ENCODE assay signal across 16 cellular contexts in the genomic region with DNA sequence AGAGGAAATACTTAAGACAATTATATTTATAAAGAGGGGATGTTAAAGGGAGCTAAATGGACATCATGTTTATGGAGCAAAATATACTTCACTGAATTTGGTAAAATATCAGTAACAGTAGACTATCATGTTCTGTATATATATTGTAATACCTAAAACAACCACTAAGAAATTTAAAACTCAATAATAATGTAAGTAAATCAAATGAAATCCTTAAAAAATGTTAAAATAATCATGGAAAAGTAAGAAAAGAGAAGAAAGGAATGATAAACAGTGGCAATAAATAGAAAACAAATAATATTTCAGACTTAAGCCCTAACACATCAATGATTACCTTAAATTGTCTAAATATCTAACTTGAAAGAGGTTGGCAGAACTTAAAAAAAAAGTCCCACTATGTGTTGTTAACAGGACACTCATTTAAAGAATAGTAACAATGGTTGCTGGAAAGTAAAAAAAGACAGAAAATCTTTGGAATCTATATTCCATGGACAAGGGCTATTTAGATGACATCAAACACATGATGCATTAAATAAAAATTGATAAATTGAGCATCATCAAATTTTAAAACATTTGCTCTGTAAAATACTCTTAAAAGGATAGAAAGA.
"Had no signal": no experiment of that assay in that cellular context is flagged by ENCODE, and none has a peak within 500 bp of the region (broad histone marks: within the 10 kb centered on the region; RNA-seq: fewer than 3 reads in every experiment).

No MANE protein-coding gene starts in this region.

- H3K4me3 Mint-ChIP-seq: activated naive CD4-positive, alpha-beta T cell treated with anti-CD3 and anti-CD28 coated beads, Interleukin-2, amount 10 ng/mL, durations not matched to agents 7 days and 5 days; activated T-helper 17 cell treated with anti-CD3 and anti-CD28 coated beads, Interleukin-2, amount 50 U/mL, for 72 hours; stimulated activated naive CD8-positive, alpha-beta T cell treated with anti-CD3 and anti-CD28 coated beads, Interleukin-15, Interleukin-2, amounts not matched to agents 100 ng/mL and 50 ng/mL, for 24 hours had no signal

- DNase-seq: activated CD4-positive, alpha-beta T cell treated with anti-CD3 and anti-CD28 coated beads, Interleukin-2, amount 50 U/mL, for 1 hour; activated CD4-positive, CD25-positive, alpha-beta regulatory T cell; activated naive CD4-positive, alpha-beta T cell treated with anti-CD3 and anti-CD28 coated beads, Interleukin-2, amount 10 ng/mL, durations not matched to agents 7 days and 5 days; activated T-cell treated with anti-CD3 and anti-CD28 coated beads for 4 hours; central memory CD4-positive, alpha-beta T cell; cortex of kidney; effector memory CD4-positive, alpha-beta T cell; hypothalamus; kidney glomerular epithelial cell; midbrain; occipital lobe; sigmoid colon; stimulated activated CD4-positive, alpha-beta T cell treated with anti-CD3 and anti-CD28 coated beads, Interleukin-4, amount 100 ng/mL, for 24 hours; T-helper 2 cell had no signal

- H3K4me1 ChIP-seq: sigmoid colon had no signal

- H3K27me3 ChIP-seq: sigmoid colon had no signal

- H3K36me3 Mint-ChIP-seq: activated naive CD4-positive, alpha-beta T cell treated with anti-CD3 and anti-CD28 coated beads, Interleukin-2, amount 10 ng/mL, durations not matched to agents 7 days and 5 days had no signal

- H3K4me3 ChIP-seq: sigmoid colon had no signal

- H3K27me3 Mint-ChIP-seq: activated naive CD4-positive, alpha-beta T cell treated with anti-CD3 and anti-CD28 coated beads, Interleukin-2, amount 10 ng/mL, durations not matched to agents 7 days and 5 days; activated T-helper 17 cell treated with anti-CD3 and anti-CD28 coated beads, Interleukin-2, amount 50 U/mL, for 72 hours; stimulated activated naive CD8-positive, alpha-beta T cell treated with anti-CD3 and anti-CD28 coated beads, Interleukin-15, Interleukin-2, amounts not matched to agents 100 ng/mL and 50 ng/mL, for 24 hours had no signal

- ATAC-seq: activated T-helper 17 cell treated with anti-CD3 and anti-CD28 coated beads, Interleukin-2, amount 50 U/mL, for 72 hours had no signal

- H3K4me1 Mint-ChIP-seq: activated naive CD4-positive, alpha-beta T cell treated with anti-CD3 and anti-CD28 coated beads, Interleukin-2, amount 10 ng/mL, durations not matched to agents 7 days and 5 days; activated T-helper 17 cell treated with anti-CD3 and anti-CD28 coated beads, Interleukin-2, amount 50 U/mL, for 72 hours had no signal

- H3K36me3 ChIP-seq: sigmoid colon had no signal

- H3K9me3 ChIP-seq: sigmoid colon had no signal

- H3K27ac ChIP-seq: sigmoid colon had no signal

- H3K27ac Mint-ChIP-seq: activated naive CD4-positive, alpha-beta T cell treated with anti-CD3 and anti-CD28 coated beads, Interleukin-2, amount 10 ng/mL, durations not matched to agents 7 days and 5 days; activated T-helper 17 cell treated with anti-CD3 and anti-CD28 coated beads, Interleukin-2, amount 50 U/mL, for 72 hours; stimulated activated naive CD8-positive, alpha-beta T cell treated with anti-CD3 and anti-CD28 coated beads, Interleukin-15, Interleukin-2, amounts not matched to agents 100 ng/mL and 50 ng/mL, for 24 hours had no signal
